ENCODE assay signal across 23 cellular contexts in the genomic region with DNA sequence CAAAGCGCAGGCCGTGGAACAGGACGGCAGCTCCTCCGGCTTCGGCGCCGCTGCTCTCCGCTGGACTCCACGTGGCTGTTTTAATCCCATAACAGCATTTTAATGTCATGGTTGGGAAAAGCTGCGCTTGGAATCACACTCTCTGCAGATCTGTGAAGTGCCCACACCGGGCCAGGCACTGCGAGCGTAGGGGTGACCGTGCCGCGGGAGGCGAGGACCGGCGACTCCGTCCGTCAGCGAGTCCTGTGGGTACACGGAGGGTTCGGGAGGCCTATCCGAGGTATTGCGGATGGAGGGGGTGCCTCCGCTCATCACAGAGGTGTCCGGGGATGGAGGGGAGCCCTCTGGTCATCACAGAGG.
DNase-seq lines count a peak whose midpoint lies in the region; ATAC-seq and TF ChIP-seq lines count a peak whose summit lies in the region.
"Had no signal": no experiment of that assay in that cellular context is flagged by ENCODE, and none has a peak within 500 bp of the region (broad histone marks: within the 10 kb centered on the region; RNA-seq: fewer than 3 reads in every experiment).

No MANE protein-coding gene starts in this region.

- H3K36me3 ChIP-seq in osteoblast (ENCODE audit: insufficient read depth, low read length): no peaks in the 10 kb centered on the region
- no peaks in the 10 kb centered on the region for H3K36me3 ChIP-seq in sigmoid colon
- H3K36me3 ChIP-seq: BE2C; BLaER1 treated with 17β-estradiol and CSF1 and Interleukin-3, amounts not matched to agents 10 nM and 100 nM had no signal

- no peak overlapping the region for H3T11ph ChIP-seq in H9 (ENCODE audit: low read length)

- ATAC-seq in foreskin keratinocyte: no peak
- ATAC-seq: A549, GM12878, GM23338 had no signal

- H3K9ac ChIP-seq in H9 (ENCODE audit: extremely low read depth, insufficient read length, low read length): no peak overlapping the region
- H3K9ac ChIP-seq: BLaER1 treated with 17β-estradiol and CSF1 and Interleukin-3, amounts not matched to agents 10 nM and 100 nM had no signal

- no peak overlapping the region; a peak in 1 of 5 replicates for H3K4me3 Mint-ChIP-seq in H9
- H3K4me3 Mint-ChIP-seq: CD14-positive monocyte; CD4-positive, alpha-beta T cell; CD8-positive, alpha-beta memory T cell; GM23338 had no signal

- no peaks in the 10 kb centered on the region for H3K4me1 Mint-ChIP-seq in H9
- H3K4me1 Mint-ChIP-seq: CD14-positive monocyte; CD8-positive, alpha-beta memory T cell; GM23338 had no signal

- H3K56ac ChIP-seq in H9 (ENCODE audit: insufficient read length, low read depth, low read length): no peak overlapping the region

- H2AK5ac ChIP-seq in H9 (ENCODE audit: insufficient read length, low read length): no peak overlapping the region

- peaks cover 2% of the 10 kb centered on the region for H3K23me2 ChIP-seq in H9 (ENCODE audit: insufficient read length, low read depth, low read length, poor library complexity, severe bottlenecking)

- H4K91ac ChIP-seq in H9 (ENCODE audit: insufficient read length, low read depth, low read length): no peak overlapping the region

- H3K9me3 Mint-ChIP-seq in H9: no peaks in the 10 kb centered on the region; a peak in 1 of 5 replicates
- H3K9me3 Mint-ChIP-seq: CD4-positive, alpha-beta T cell; CD8-positive, alpha-beta memory T cell had no signal

- no peak overlapping the region for H2BK120ac ChIP-seq in H9 (ENCODE audit: low read depth, low read length, poor library complexity, severe bottlenecking)

- no peak overlapping the region for H3K27ac Mint-ChIP-seq in H9
- H3K27ac Mint-ChIP-seq: CD14-positive monocyte; CD4-positive, alpha-beta T cell; CD8-positive, alpha-beta memory T cell; GM23338 had no signal

- no peak overlapping the region for H4K5ac ChIP-seq in H9 (ENCODE audit: insufficient read length, low read depth, low read length)

- H3K79me1 ChIP-seq in H9 (ENCODE audit: insufficient read depth, low read depth, low read length, poor library complexity, severe bottlenecking): no peaks in the 10 kb centered on the region

- H3K9me3 ChIP-seq in H9 (ENCODE audit: control insufficient read depth, low read depth, low read length): no peaks in the 10 kb centered on the region
- H3K9me3 ChIP-seq in osteoblast (ENCODE audit: low read depth, low read length): no peaks in the 10 kb centered on the region
- no peaks in the 10 kb centered on the region for H3K9me3 ChIP-seq in sigmoid colon
- H3K9me3 ChIP-seq: A549; BE2C; BLaER1 treated with 17β-estradiol and CSF1 and Interleukin-3, amounts not matched to agents 10 nM and 100 nM had no signal

- H3K4me2 ChIP-seq in H9 (ENCODE audit: insufficient read depth, insufficient read length, low read length) (no peak overlapping the region), osteoblast (ENCODE audit: insufficient read depth, low read length) (no peak overlapping the region)
- H3K4me2 ChIP-seq: A549; BLaER1 treated with 17β-estradiol and CSF1 and Interleukin-3, amounts not matched to agents 10 nM and 100 nM; GM23338 had no signal

- H3K4me1 ChIP-seq in H9 (ENCODE audit: insufficient read depth, low read length) (no peaks in the 10 kb centered on the region), osteoblast (ENCODE audit: insufficient read depth, low read length) (no peaks in the 10 kb centered on the region), sigmoid colon (no peaks in the 10 kb centered on the region), foreskin keratinocyte (no peaks in the 10 kb centered on the region)
- H3K4me1 ChIP-seq: A549, BE2C had no signal

- H3K14ac ChIP-seq in H9 (ENCODE audit: insufficient read depth, low read length): no peak overlapping the region

- H3K18ac ChIP-seq in H9 (ENCODE audit: insufficient read length, low read depth, low read length): no peak overlapping the region

- H2BK15ac ChIP-seq in H9 (ENCODE audit: low read depth, low read length): no peak overlapping the region

- H4K8ac ChIP-seq in H9 (replicated peaks; ENCODE audit: insufficient read length, low read depth, low read length): no peak overlapping the region

- H3K4ac ChIP-seq in H9 (ENCODE audit: low read depth, low read length): no peak overlapping the region

- no peak overlapping the region for H3K27ac ChIP-seq in H9 (ENCODE audit: insufficient read length, low read depth, low read length)
- H3K27ac ChIP-seq in osteoblast (ENCODE audit: low read depth, low read length): no peak overlapping the region
- H3K27ac ChIP-seq in sigmoid colon: no peak overlapping the region
- H3K27ac ChIP-seq in foreskin keratinocyte: no peak overlapping the region
- H3K27ac ChIP-seq: A549; BLaER1 treated with 17β-estradiol and CSF1 and Interleukin-3, amounts not matched to agents 10 nM and 100 nM had no signal

- H3K27me3 Mint-ChIP-seq in H9 (ENCODE audit: low read depth): peaks cover 8% of the 10 kb centered on the region
- H3K27me3 Mint-ChIP-seq: CD4-positive, alpha-beta T cell had no signal

- no CpG with 5 or more reads among the region's 28 CpGs for WGBS in H9 (ENCODE audit: extremely low coverage, insufficient read length, low lambda C conversion rate)
- 91 to 92% methylated on average over 28 of the region's 28 CpGs for WGBS in sigmoid colon, 2 donors

- no peak overlapping the region for H2BK20ac ChIP-seq in H9 (ENCODE audit: low read depth, low read length, poor library complexity, severe bottlenecking)

- H4K20me1 ChIP-seq in H9 (ENCODE audit: control insufficient read depth, insufficient read depth, insufficient read length) (no peaks in the 10 kb centered on the region), osteoblast (ENCODE audit: insufficient read depth, low read length) (no peaks in the 10 kb centered on the region)
- H4K20me1 ChIP-seq: BLaER1 treated with 17β-estradiol and CSF1 and Interleukin-3, amounts not matched to agents 10 nM and 100 nM had no signal

- H2BK12ac ChIP-seq in H9 (ENCODE audit: insufficient read length, low read depth, low read length): no peak overlapping the region

- TF ChIP-seq POLR2A in sigmoid colon (IDR thresholded peaks at IDR 0.05): no peak

- no peak for TF ChIP-seq EP300 in sigmoid colon (IDR thresholded peaks at IDR 0.05)

- no peaks in the 10 kb centered on the region for H3K79me2 ChIP-seq in H9 (ENCODE audit: insufficient read depth, low read length)
- H3K79me2 ChIP-seq in osteoblast (ENCODE audit: insufficient read depth, low read length): no peaks in the 10 kb centered on the region

- H3K27me3 ChIP-seq in H9 (ENCODE audit: insufficient read depth, low read length): no peaks in the 10 kb centered on the region
- H3K27me3 ChIP-seq in osteoblast (ENCODE audit: insufficient read depth, low read length): no peaks in the 10 kb centered on the region
- no peaks in the 10 kb centered on the region for H3K27me3 ChIP-seq in sigmoid colon
- H3K27me3 ChIP-seq in foreskin keratinocyte: no peaks in the 10 kb centered on the region
- H3K27me3 ChIP-seq: BE2C; BLaER1 treated with 17β-estradiol and CSF1 and Interleukin-3, amounts not matched to agents 10 nM and 100 nM had no signal

- H3K4me3 ChIP-seq in osteoblast (ENCODE audit: insufficient read depth, low read length) (no peak overlapping the region), sigmoid colon (no peak overlapping the region)
- H3K4me3 ChIP-seq: A549; BLaER1 treated with 17β-estradiol and CSF1 and Interleukin-3, amounts not matched to agents 10 nM and 100 nM; GM12878; GM23338 had no signal

- peak; percentile 17 for DNase-seq in H9
- DNase-seq in islet precursor cell: peak; percentile 30
- DNase-seq in osteoblast (ENCODE audit: insufficient read length, low spot score, missing footprints): peak; percentile 57
- DNase-seq in sigmoid colon: peak; percentile 48
- no peak for DNase-seq in NCI-H2171 treated with DMSO at 0.1 percent for 48 hours (lab: John Stamatoyannopoulos, UW)
- DNase-seq in foreskin keratinocyte: no peak
- DNase-seq in NCI-H2029 treated with DMSO at 0.1 percent for 48 hours (lab: John Stamatoyannopoulos, UW): no peak
- DNase-seq: 8988T; ACHN; AML-193; BE2C; CD4-positive, alpha-beta T cell; CD8-positive, alpha-beta memory T cell; DMS 273 treated with DMSO at 0.1 percent for 48 hours; DMS79; EL; GDM1; HCEC 1CT had no signal

- no peak for TF ChIP-seq CTCF in H9 (conservative IDR thresholded peaks at IDR 0.05)
- TF ChIP-seq CTCF in osteoblast (IDR thresholded peaks at IDR 0.05; ENCODE audit: extremely low read depth, low read depth, low read length): no peak
- no peak for TF ChIP-seq CTCF in sigmoid colon (IDR thresholded peaks at IDR 0.05)
- no peak for TF ChIP-seq CTCF in foreskin keratinocyte (conservative IDR thresholded peaks at IDR 0.05)

- H2AFZ ChIP-seq in H9 (ENCODE audit: low read length): no peak overlapping the region
- no peak overlapping the region for H2AFZ ChIP-seq in osteoblast (ENCODE audit: low read length)
- H2AFZ ChIP-seq: GM23338 had no signal

- intact Hi-C loops in sigmoid colon (cut with DNase I): no loop called here

- H3K23ac ChIP-seq in H9 (ENCODE audit: insufficient read length, low read depth, low read length): no peak overlapping the region

- no peak overlapping the region for H2BK5ac ChIP-seq in H9 (ENCODE audit: insufficient read length, low read length)

- no peaks in the 10 kb centered on the region for H3K36me3 Mint-ChIP-seq in H9 (ENCODE audit: insufficient read depth in 1 of 3, low read depth in 3 of 3)
- H3K36me3 Mint-ChIP-seq: CD14-positive monocyte; CD8-positive, alpha-beta memory T cell had no signal

Comparison
In these comparisons a context has a peak if more than half of its experiments do, and no peak if none do; other contexts are left out.
1. DNase-seq: peak in H9 (single experiment), islet precursor cell (single experiment), osteoblast (single experiment) and sigmoid colon (single experiment); none in NCI-H2171 treated with DMSO at 0.1 percent for 48 hours (single experiment), foreskin keratinocyte (0 of 2) and NCI-H2029 treated with DMSO at 0.1 percent for 48 hours (single experiment).